1 cellular context compared by ENCODE assay signal in the genomic region with DNA sequence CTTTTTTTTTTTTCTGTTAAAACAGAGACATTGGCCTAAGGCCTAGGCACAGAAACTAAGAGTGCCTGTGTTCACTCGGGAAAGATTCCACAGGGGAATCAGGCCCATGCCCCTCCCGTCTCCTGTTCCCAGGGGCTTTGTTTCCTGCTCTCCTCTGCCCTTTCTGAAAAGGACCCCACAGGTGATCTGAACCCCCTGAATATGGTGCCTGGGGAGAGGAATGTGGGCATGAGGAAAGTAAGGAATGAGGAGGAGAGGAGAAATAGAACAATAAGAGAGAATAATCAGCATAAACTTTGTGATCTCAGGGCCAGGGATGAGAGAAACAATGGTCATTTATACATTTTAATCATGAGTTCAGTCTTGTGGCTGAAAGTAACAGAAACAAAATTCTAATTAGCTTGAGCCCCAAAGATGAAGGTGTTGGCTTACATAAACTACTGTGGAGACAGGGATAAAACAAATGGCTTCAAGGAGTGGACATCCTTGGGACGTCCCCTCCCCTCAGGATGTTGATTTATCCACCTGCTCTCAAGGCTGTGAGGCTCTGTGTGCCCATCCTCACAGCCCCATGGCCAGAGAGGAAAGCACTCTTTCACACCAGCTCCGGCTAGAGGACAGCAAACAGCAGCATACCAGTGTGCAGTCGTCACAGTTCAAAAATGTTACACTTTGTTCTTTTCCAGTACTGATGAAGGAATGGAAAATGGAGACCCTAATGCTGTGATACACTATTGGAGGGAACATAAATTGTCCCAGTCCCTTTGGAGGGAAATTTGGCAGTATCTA.
TF ChIP-seq lines count a peak whose summit lies in the region.

No MANE protein-coding gene starts in this region.

TF ChIP-seq in HepG2, 621 proteins besides CTCF, POLR2A, EP300 and RAD21 (continued from another document and continues in another):
- TF ChIP-seq SP5 (CRISPR knock-in tag; IDR thresholded peaks at IDR 0.05; ENCODE audit: borderline replicate concordance, low read depth) = peak; percentile 57
- no peak for TF ChIP-seq PRPF4 (IDR thresholded peaks at IDR 0.05; ENCODE audit: low read depth, low read length, poor library complexity, severe bottlenecking)
- TF ChIP-seq ZNF205 (CRISPR knock-in tag; IDR thresholded peaks at IDR 0.05) = peak; percentile 65; the same call in 1 of the 2 replicates
- no peak for TF ChIP-seq ZNF274 (CRISPR knock-in tag; IDR thresholded peaks at IDR 0.05)
- TF ChIP-seq BCL6 (CRISPR knock-in tag; IDR thresholded peaks at IDR 0.05) = peak; percentile 64
- peak; percentile 21; the same call in 1 of the 2 replicates for TF ChIP-seq ZNF687 (CRISPR knock-in tag; IDR thresholded peaks at IDR 0.05)
- TF ChIP-seq ZC3H13 (CRISPR knock-in tag; IDR thresholded peaks at IDR 0.05) = no peak
- peak; percentile 90 for TF ChIP-seq ARID5B (CRISPR knock-in tag; IDR thresholded peaks at IDR 0.05)
- TF ChIP-seq FOXP1 (IDR thresholded peaks at IDR 0.05) = no peak
- peak; percentile 54; the same call in 1 of the 2 replicates for TF ChIP-seq FOXP1 (CRISPR knock-in tag; IDR thresholded peaks at IDR 0.05)
- TF ChIP-seq, protein P1, sequence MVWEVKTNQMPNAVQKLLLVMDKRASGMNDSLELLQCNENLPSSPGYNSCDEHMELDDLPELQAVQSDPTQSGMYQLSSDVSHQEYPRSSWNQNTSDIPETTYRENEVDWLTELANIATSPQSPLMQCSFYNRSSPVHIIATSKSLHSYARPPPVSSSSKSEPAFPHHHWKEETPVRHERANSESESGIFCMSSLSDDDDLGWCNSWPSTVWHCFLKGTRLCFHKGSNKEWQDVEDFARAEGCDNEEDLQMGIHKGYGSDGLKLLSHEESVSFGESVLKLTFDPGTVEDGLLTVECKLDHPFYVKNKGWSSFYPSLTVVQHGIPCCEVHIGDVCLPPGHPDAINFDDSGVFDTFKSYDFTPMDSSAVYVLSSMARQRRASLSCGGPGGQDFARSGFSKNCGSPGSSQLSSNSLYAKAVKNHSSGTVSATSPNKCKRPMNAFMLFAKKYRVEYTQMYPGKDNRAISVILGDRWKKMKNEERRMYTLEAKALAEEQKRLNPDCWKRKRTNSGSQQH (CRISPR knock-in tag; IDR thresholded peaks at IDR 0.05; ENCODE audit: low read depth) = no peak
- no peak for TF ChIP-seq RFXANK (CRISPR knock-in tag; IDR thresholded peaks at IDR 0.05)
- TF ChIP-seq CEBPG (CRISPR knock-in tag; IDR thresholded peaks at IDR 0.05) = peak; percentile 55
- TF ChIP-seq HMG20A (CRISPR knock-in tag; IDR thresholded peaks at IDR 0.05; ENCODE audit: borderline replicate concordance) = peak; percentile 79; the same call in 1 of the 2 replicates
- TF ChIP-seq KDM5B (CRISPR knock-in tag; IDR thresholded peaks at IDR 0.05; ENCODE audit: borderline replicate concordance) = peak; percentile 24; the same call in 1 of the 2 replicates
- TF ChIP-seq TBP (CRISPR knock-in tag; IDR thresholded peaks at IDR 0.05) = no peak
- no peak for TF ChIP-seq ZNF775 (CRISPR knock-in tag; IDR thresholded peaks at IDR 0.05; ENCODE audit: borderline replicate concordance)
- peak in 1 of 2 experiments; percentile 55; a peak in 1 of 4 replicates for TF ChIP-seq ATF4 (CRISPR knock-in tag; IDR thresholded peaks at IDR 0.05)
- TF ChIP-seq, protein P2, sequence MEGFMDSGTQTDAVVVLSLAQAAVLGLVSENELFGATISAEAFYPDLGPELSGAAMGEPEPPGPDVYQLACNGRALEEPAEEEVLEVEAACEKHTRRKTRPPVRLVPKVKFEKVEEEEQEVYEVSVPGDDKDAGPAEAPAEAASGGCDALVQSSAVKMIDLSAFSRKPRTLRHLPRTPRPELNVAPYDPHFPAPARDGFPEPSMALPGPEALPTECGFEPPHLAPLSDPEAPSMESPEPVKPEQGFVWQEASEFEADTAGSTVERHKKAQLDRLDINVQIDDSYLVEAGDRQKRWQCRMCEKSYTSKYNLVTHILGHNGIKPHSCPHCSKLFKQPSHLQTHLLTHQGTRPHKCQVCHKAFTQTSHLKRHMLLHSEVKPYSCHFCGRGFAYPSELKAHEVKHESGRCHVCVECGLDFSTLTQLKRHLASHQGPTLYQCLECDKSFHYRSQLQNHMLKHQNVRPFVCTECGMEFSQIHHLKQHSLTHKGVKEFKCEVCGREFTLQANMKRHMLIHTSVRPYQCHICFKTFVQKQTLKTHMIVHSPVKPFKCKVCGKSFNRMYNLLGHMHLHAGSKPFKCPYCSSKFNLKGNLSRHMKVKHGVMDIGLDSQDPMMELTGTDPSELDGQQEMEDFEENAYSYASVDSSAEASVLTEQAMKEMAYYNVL (CRISPR knock-in tag; IDR thresholded peaks at IDR 0.05; ENCODE audit: borderline replicate concordance) = peak; percentile 87
- no peak for TF ChIP-seq ZNF251 (CRISPR knock-in tag; IDR thresholded peaks at IDR 0.05)
- TF ChIP-seq SNAPC4 (CRISPR knock-in tag; IDR thresholded peaks at IDR 0.05) = no peak
- peak; percentile 51; the same call in 1 of the 2 replicates for TF ChIP-seq KDM6A (CRISPR knock-in tag; IDR thresholded peaks at IDR 0.05; ENCODE audit: low read depth)
- 0 out of 2 replicates have a peak, but pooled peaks have one; percentile 36 for TF ChIP-seq SMAD3 (CRISPR knock-in tag; IDR thresholded peaks at IDR 0.05)
- 0 out of 2 replicates have a peak, but pooled peaks have one; percentile 50 for TF ChIP-seq ZSCAN21 (CRISPR knock-in tag; IDR thresholded peaks at IDR 0.05; ENCODE audit: borderline replicate concordance)
- no peak for TF ChIP-seq CENPX (CRISPR knock-in tag; IDR thresholded peaks at IDR 0.05)
- TF ChIP-seq, protein P3, sequence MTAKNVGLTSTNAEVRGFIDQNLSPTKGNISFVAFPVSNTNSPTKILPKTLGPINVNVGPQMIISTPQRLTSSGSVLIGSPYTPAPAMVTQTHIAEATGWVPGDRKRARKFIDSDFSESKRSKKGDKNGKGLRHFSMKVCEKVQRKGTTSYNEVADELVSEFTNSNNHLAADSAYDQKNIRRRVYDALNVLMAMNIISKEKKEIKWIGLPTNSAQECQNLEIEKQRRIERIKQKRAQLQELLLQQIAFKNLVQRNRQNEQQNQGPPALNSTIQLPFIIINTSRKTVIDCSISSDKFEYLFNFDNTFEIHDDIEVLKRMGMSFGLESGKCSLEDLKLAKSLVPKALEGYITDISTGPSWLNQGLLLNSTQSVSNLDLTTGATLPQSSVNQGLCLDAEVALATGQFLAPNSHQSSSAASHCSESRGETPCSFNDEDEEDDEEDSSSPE (CRISPR knock-in tag; IDR thresholded peaks at IDR 0.05) = no peak
- TF ChIP-seq ZNF670 (CRISPR knock-in tag; IDR thresholded peaks at IDR 0.05; ENCODE audit: borderline replicate concordance) = 0 out of 2 replicates have a peak, but pooled peaks have one; percentile 49
- TF ChIP-seq NR2F6 (IDR thresholded peaks at IDR 0.05) = no peak
- TF ChIP-seq NR2F6 (CRISPR knock-in tag; IDR thresholded peaks at IDR 0.05) = peak; percentile 53; the same call in 1 of the 2 replicates
- TF ChIP-seq ETV5 (CRISPR knock-in tag; IDR thresholded peaks at IDR 0.05; ENCODE audit: borderline replicate concordance) = peak; percentile 80; the same call in 1 of the 2 replicates
- no peak for TF ChIP-seq KAT7 (CRISPR knock-in tag; IDR thresholded peaks at IDR 0.05; ENCODE audit: borderline replicate concordance)
- TF ChIP-seq, protein P4, sequence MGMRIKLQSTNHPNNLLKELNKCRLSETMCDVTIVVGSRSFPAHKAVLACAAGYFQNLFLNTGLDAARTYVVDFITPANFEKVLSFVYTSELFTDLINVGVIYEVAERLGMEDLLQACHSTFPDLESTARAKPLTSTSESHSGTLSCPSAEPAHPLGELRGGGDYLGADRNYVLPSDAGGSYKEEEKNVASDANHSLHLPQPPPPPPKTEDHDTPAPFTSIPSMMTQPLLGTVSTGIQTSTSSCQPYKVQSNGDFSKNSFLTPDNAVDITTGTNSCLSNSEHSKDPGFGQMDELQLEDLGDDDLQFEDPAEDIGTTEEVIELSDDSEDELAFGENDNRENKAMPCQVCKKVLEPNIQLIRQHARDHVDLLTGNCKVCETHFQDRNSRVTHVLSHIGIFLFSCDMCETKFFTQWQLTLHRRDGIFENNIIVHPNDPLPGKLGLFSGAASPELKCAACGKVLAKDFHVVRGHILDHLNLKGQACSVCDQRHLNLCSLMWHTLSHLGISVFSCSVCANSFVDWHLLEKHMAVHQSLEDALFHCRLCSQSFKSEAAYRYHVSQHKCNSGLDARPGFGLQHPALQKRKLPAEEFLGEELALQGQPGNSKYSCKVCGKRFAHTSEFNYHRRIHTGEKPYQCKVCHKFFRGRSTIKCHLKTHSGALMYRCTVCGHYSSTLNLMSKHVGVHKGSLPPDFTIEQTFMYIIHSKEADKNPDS (CRISPR knock-in tag; IDR thresholded peaks at IDR 0.05) = no peak
